8 cellular contexts compared by ENCODE assay signal in genomic region chr11:95229199-95230053, GRCh38. TPM values are rescaled to one million over a fixed set of nuclear protein-coding genes. Genes with fewer than 3 reads are reported as not detected.
A peak's percentile ranks its signal among the peaks of the same experiment; 100 is the strongest.
DNase-seq lines count a peak whose midpoint lies in the region; ATAC-seq and TF ChIP-seq lines count a peak whose summit lies in the region.

No MANE protein-coding gene starts in this region.

- H3K4me2 ChIP-seq in OCI-LY7 (ENCODE audit: low read length) = peak overlapping the region; percentile 99

- H3K4me1 Mint-ChIP-seq in activated CD4-positive, alpha-beta T cell treated with anti-CD3 and anti-CD28 coated beads for 36 hours = peaks cover 48% of the 10 kb centered on the region

- H3K9me3 Mint-ChIP-seq in activated CD4-positive, alpha-beta T cell treated with anti-CD3 and anti-CD28 coated beads for 36 hours (ENCODE audit: low read depth) = no peaks in the 10 kb centered on the region

- no peaks in the 10 kb centered on the region for H3K36me3 Mint-ChIP-seq in activated CD4-positive, alpha-beta T cell treated with anti-CD3 and anti-CD28 coated beads for 36 hours (ENCODE audit: low read depth)

- no peaks in the 10 kb centered on the region for H3K27me3 Mint-ChIP-seq in activated CD4-positive, alpha-beta T cell treated with anti-CD3 and anti-CD28 coated beads for 36 hours

- H3K9me3 ChIP-seq in OCI-LY7 (ENCODE audit: low read length) = peaks cover 10% of the 10 kb centered on the region; the same call in 1 of the 2 replicates
- H3K9me3 ChIP-seq in muscle layer of colon (ENCODE audit: low read length) = no peaks in the 10 kb centered on the region

- POLR2A ChIA-PET in activated CD4-positive, alpha-beta T cell treated with anti-CD3 and anti-CD28 coated beads for 36 hours (lab: Charles Lee) = interaction anchor here (0.5 to 1.2 kb wide), 6 partner anchors 16 to 561 kb away, joined by 3 to 4 read pairs (median 3); partner anchors contain the start of gene CEP57
- POLR2A ChIA-PET in OCI-LY7 (lab: Charles Lee) = interaction anchor here (0.5 to 5.2 kb wide), 18 partner anchors 11 to 486 kb away, joined by 3 to 122 read pairs (median 4); no protein-coding TSS in a partner anchor

- no peaks in the 10 kb centered on the region for H3K9me2 ChIP-seq in OCI-LY7 (ENCODE audit: insufficient read depth, low read length)

- no peak overlapping the region for H3K9ac ChIP-seq in muscle layer of colon (ENCODE audit: low read length)

- H3K27me3 ChIP-seq in muscle layer of colon (ENCODE audit: control insufficient read depth in 1 of 2, insufficient read depth in 2 of 2, low read length in 2 of 2) = no peaks in the 10 kb centered on the region

- H3K27ac ChIP-seq in OCI-LY7 (ENCODE audit: low read depth, low read length, poor library complexity, severe bottlenecking) (no peak overlapping the region), muscle layer of colon (ENCODE audit: low read depth, low read length) (no peak overlapping the region)

- DNase-seq in activated CD4-positive, alpha-beta T cell treated with anti-CD3 and anti-CD28 coated beads for 36 hours = peak; percentile 39
- DNase-seq in activated CD4-positive, alpha-beta T cell treated with anti-CD3 and anti-CD28 coated beads, Interleukin-2, amount 50 U/mL, for 1 hour = no peak
- no peak for DNase-seq in OCI-LY7 (ENCODE audit: low spot score)
- peak; percentile 5 for DNase-seq in dermis blood vessel endothelial cell
- no peak for DNase-seq in stimulated activated CD4-positive, alpha-beta T cell treated with anti-CD3 and anti-CD28 coated beads, Interleukin-2, amount 100 ng/mL, for 48 hours
- no peak for DNase-seq in A172 (ENCODE audit: low spot score)

- BruUV-seq in OCI-LY7 (replicated peaks; lab: Mats Ljungman, UMichigan) = no TSS peak

- H4K20me1 ChIP-seq in OCI-LY7 (ENCODE audit: insufficient read depth, low read length) = peaks cover 6% of the 10 kb centered on the region; the same call in 1 of the 2 replicates

- peaks cover 9% of the 10 kb centered on the region; the same call in 1 of the 2 replicates for H3K79me2 ChIP-seq in OCI-LY7 (ENCODE audit: insufficient read depth, low read depth, low read length)

- peak overlapping the region; percentile 84 for H3K27ac Mint-ChIP-seq in activated CD4-positive, alpha-beta T cell treated with anti-CD3 and anti-CD28 coated beads for 36 hours

- TF ChIP-seq CTCF in OCI-LY7 (conservative IDR thresholded peaks at IDR 0.05; ENCODE audit: low read length) = no peak

- H3K4me3 ChIP-seq in OCI-LY7 (ENCODE audit: low read depth, low read length, poor library complexity, severe bottlenecking) = peak overlapping the region; percentile 83
- peak overlapping the region; percentile 12 to 80 for H3K4me3 ChIP-seq in muscle layer of colon (ENCODE audit: low read depth in 1 of 2, low read length in 2 of 2)

- H3K36me3 ChIP-seq in OCI-LY7 (ENCODE audit: insufficient read depth, low read length) (no peaks in the 10 kb centered on the region; the same call in 1 of the 2 replicates), muscle layer of colon (ENCODE audit: insufficient read depth, low read length) (no peaks in the 10 kb centered on the region)

- peaks cover 35% of the 10 kb centered on the region for H3K4me1 ChIP-seq in OCI-LY7 (ENCODE audit: insufficient read depth, low read length, poor library complexity, severe bottlenecking)
- H3K4me1 ChIP-seq in muscle layer of colon (ENCODE audit: insufficient read depth, low read length) = no peaks in the 10 kb centered on the region

- intact Hi-C loops in activated CD4-positive, alpha-beta T cell treated with anti-CD3 and anti-CD28 coated beads for 36 hours (cut with DNase I, micrococcal nuclease) = loop anchor here (2.0 to 5.0 kb wide), 10 partner anchors 77 to 1159 kb away; partner anchors contain the start of genes CCDC82 (in 1 of the 2), CWC15 (in 1 of the 2), ENDOD1 (in 1 of the 2) and FUT4 (in 1 of the 2)
- intact Hi-C loops in OCI-LY7 (cut with micrococcal nuclease; ENCODE audit: unreplicated experiment) = loop anchor here (2.0 to 10.0 kb wide), 4 partner anchors 77 to 545 kb away; no protein-coding TSS in a partner anchor

- H3K4me3 Mint-ChIP-seq in activated CD4-positive, alpha-beta T cell treated with anti-CD3 and anti-CD28 coated beads for 36 hours = no peak overlapping the region

- H2AFZ ChIP-seq in OCI-LY7 (ENCODE audit: low read length) = no peak overlapping the region

- CTCF ChIA-PET in activated CD4-positive, alpha-beta T cell treated with anti-CD3 and anti-CD28 coated beads for 36 hours (lab: Charles Lee) = interaction anchor here (0.7 to 2.3 kb wide), 9 partner anchors 23 to 534 kb away, joined by 3 to 8 read pairs (median 3); no protein-coding TSS in a partner anchor
- CTCF ChIA-PET in OCI-LY7 (lab: Charles Lee; ENCODE audit: unreplicated experiment) = interaction anchor here (0.8 to 0.9 kb wide), 2 partner anchors 67 to 75 kb away, joined by 3 to 4 read pairs; no protein-coding TSS in a partner anchor

- ATAC-seq in activated CD4-positive, alpha-beta T cell treated with anti-CD3 and anti-CD28 coated beads for 36 hours = no peak
- no peak for ATAC-seq in HG02885 (IDR thresholded peaks at IDR 0.05; ENCODE audit: poor library complexity, unreplicated experiment)

RNA-seq across cellular contexts. Expression of gene SESN3, which starts 1.6 kb away (rescaled TPM):
- total RNA-seq in activated CD4-positive, alpha-beta T cell treated with anti-CD3 and anti-CD28 coated beads for 36 hours = 10 to 100 TPM in 1 of 2 experiments, 1 to 10 TPM in 1; 8.4 to 12.3 TPM
- 3.4 and 4.4 TPM in 2 replicates for total RNA-seq in OCI-LY7 (2014; rRNA removed; shearing (Covaris generic))
- total RNA-seq in OCI-LY7 (2022) = 9.6 and 12.9 TPM in 2 replicates
- 95.6 and 113 TPM in 2 replicates for total RNA-seq in dermis blood vessel endothelial cell
- not detected in 2 replicates for total RNA-seq in A172 (2014; rRNA removed; shearing (Covaris generic))

Comparison
In these comparisons a context has a peak if more than half of its experiments do, and no peak if none do; other contexts are left out.
1. DNase-seq: peak in activated CD4-positive, alpha-beta T cell treated with anti-CD3 and anti-CD28 coated beads for 36 hours (single experiment) and dermis blood vessel endothelial cell (single experiment); none in activated CD4-positive, alpha-beta T cell treated with anti-CD3 and anti-CD28 coated beads, Interleukin-2, amount 50 U/mL, for 1 hour (single experiment), OCI-LY7 (single experiment), stimulated activated CD4-positive, alpha-beta T cell treated with anti-CD3 and anti-CD28 coated beads, Interleukin-2, amount 100 ng/mL, for 48 hours (0 of 2) and A172 (single experiment).